8 cellular contexts compared by ENCODE assay signal in genomic region chr11:121482231-121483129, GRCh38. TPM values are rescaled to one million over a fixed set of nuclear protein-coding genes. Genes with fewer than 3 reads are reported as not detected.
DNase-seq lines count a peak whose midpoint lies in the region; ATAC-seq and TF ChIP-seq lines count a peak whose summit lies in the region.

No MANE protein-coding gene starts in this region.

- DNase-seq in NOMO-1 (lab: John Stamatoyannopoulos, UW; ENCODE audit: unreplicated experiment in 2 of 2) (peak; percentile 70 to 79), pulmonary artery endothelial cell (ENCODE audit: low read depth, low spot score) (peak; percentile 44), middle frontal gyrus (ENCODE audit: extremely low spot score, low spot score) (no peak), osteoblast (ENCODE audit: insufficient read length, low spot score, missing footprints) (no peak), psoas muscle (no peak)

- no peak overlapping the region for H3K4me2 ChIP-seq in osteoblast (ENCODE audit: insufficient read depth, low read length)

- ATAC-seq in HG02623 (IDR thresholded peaks at IDR 0.05; ENCODE audit: unreplicated experiment) (peak; percentile 80), psoas muscle (no peak)

- H3K4me3 ChIP-seq in osteoblast (ENCODE audit: insufficient read depth, low read length) (no peak overlapping the region), psoas muscle (no peak overlapping the region)

- H3K4me1 ChIP-seq in osteoblast (ENCODE audit: insufficient read depth, low read length) (no peaks in the 10 kb centered on the region), psoas muscle (no peaks in the 10 kb centered on the region)

- no peaks in the 10 kb centered on the region for H3K27me3 Mint-ChIP-seq in activated naive CD8-positive, alpha-beta T cell

- H2AFZ ChIP-seq in osteoblast (ENCODE audit: low read length): no peak overlapping the region

- peak; percentile 25 for TF ChIP-seq POLR2A in GM18526 (IDR thresholded peaks at IDR 0.05; ENCODE audit: extremely low read depth, insufficient read length)

- peaks cover 15% of the 10 kb centered on the region for H3K36me3 Mint-ChIP-seq in activated naive CD8-positive, alpha-beta T cell

- peaks cover 17% of the 10 kb centered on the region for H3K27me3 ChIP-seq in osteoblast (ENCODE audit: insufficient read depth, low read length)
- peaks cover 0 to 1% (median 0%) of the 10 kb centered on the region in 3 donors for H3K27me3 ChIP-seq in psoas muscle (ENCODE audit: insufficient read depth in 3 of 3, low read length in 2 of 3)

- WGBS in psoas muscle, 3 donors: 67 to 74% (median 68%) methylated on average over 9 of the region's 9 CpGs

- no peaks in the 10 kb centered on the region for H3K79me2 ChIP-seq in osteoblast (ENCODE audit: insufficient read depth, low read length)

- intact Hi-C loops in psoas muscle (cut with DNase I): no loop called here

- H3K4me1 Mint-ChIP-seq in activated naive CD8-positive, alpha-beta T cell (ENCODE audit: low read depth): peaks cover 68% of the 10 kb centered on the region

- H3K9me3 ChIP-seq in osteoblast (ENCODE audit: low read depth, low read length) (no peaks in the 10 kb centered on the region), psoas muscle (no peaks in the 10 kb centered on the region)

- H3K9me3 Mint-ChIP-seq in activated naive CD8-positive, alpha-beta T cell (ENCODE audit: low read depth): peaks cover 3% of the 10 kb centered on the region

- peak overlapping the region; percentile 96 for H3K27ac Mint-ChIP-seq in activated naive CD8-positive, alpha-beta T cell

- TF ChIP-seq CTCF in osteoblast (IDR thresholded peaks at IDR 0.05; ENCODE audit: extremely low read depth, low read depth, low read length): no peak
- TF ChIP-seq CTCF in psoas muscle (IDR thresholded peaks at IDR 0.05): no peak

- peak overlapping the region; percentile 84 for H3K4me3 Mint-ChIP-seq in activated naive CD8-positive, alpha-beta T cell

- H3K36me3 ChIP-seq in osteoblast (ENCODE audit: insufficient read depth, low read length): no peaks in the 10 kb centered on the region
- H3K36me3 ChIP-seq in psoas muscle (ENCODE audit: insufficient read depth in 1 of 2, low read depth in 1 of 2): no peaks in the 10 kb centered on the region

- H3K27ac ChIP-seq in osteoblast (ENCODE audit: low read depth, low read length) (no peak overlapping the region), psoas muscle (no peak overlapping the region)

- H4K20me1 ChIP-seq in osteoblast (ENCODE audit: insufficient read depth, low read length): no peaks in the 10 kb centered on the region

RNA-seq across cellular contexts. Expression of gene SORL1, which starts 30.4 kb away (rescaled TPM):
- total RNA-seq in pulmonary artery endothelial cell (0.26 and 0.53 TPM in 2 replicates), osteoblast (under 0.01 and 0.36 TPM in 2 replicates), psoas muscle (1 to 10 TPM; 1.5 to 3.3 (median 2.5) TPM)
- under 1 TPM; 0.07 to 0.23 (median 0.13) TPM for polyA plus RNA-seq in psoas muscle

Comparison
In these comparisons a context has a peak if more than half of its experiments do, and no peak if none do; other contexts are left out.
1. DNase-seq: peak in NOMO-1 (2 of 2) and pulmonary artery endothelial cell (single experiment); none in middle frontal gyrus (single experiment), osteoblast (single experiment) and psoas muscle (0 of 2).